9 cellular contexts compared by ENCODE assay signal in genomic region chr19:45215391-45216191, GRCh38. TPM values are rescaled to one million over a fixed set of nuclear protein-coding genes. Genes with fewer than 3 reads are reported as not detected.
DNase-seq lines count a peak whose midpoint lies in the region; ATAC-seq, FAIRE-seq and TF ChIP-seq lines count a peak whose summit lies in the region.
"Had no signal": no experiment of that assay in that cellular context is flagged by ENCODE, and none has a peak within 500 bp of the region (broad histone marks: within the 10 kb centered on the region; RNA-seq: fewer than 3 reads in every experiment).

No MANE protein-coding gene starts in this region.

- H3K4ac ChIP-seq in IMR-90 (ENCODE audit: low read depth, low read length), result no peak overlapping the region

- H3K36me3 ChIP-seq in IMR-90 (ENCODE audit: control insufficient read depth, insufficient read depth, low read length) (no peaks in the 10 kb centered on the region), RWPE2 (ENCODE audit: low read depth) (no peaks in the 10 kb centered on the region), iPS-18a (ENCODE audit: control insufficient read depth, low read depth, low read length) (no peaks in the 10 kb centered on the region), psoas muscle (ENCODE audit: insufficient read depth in 1 of 2, low read depth in 1 of 2) (no peaks in the 10 kb centered on the region)

- TF ChIP-seq POLR2A in IMR-90 (IDR thresholded peaks at IDR 0.05; ENCODE audit: low read depth, low read length), result no peak

- POLR2A ChIA-PET in IMR-90 (lab: Charles Lee; ENCODE audit: unreplicated experiment), result no interaction called here

- no peak overlapping the region for H2BK20ac ChIP-seq in IMR-90 (ENCODE audit: low read depth, low read length)

- dilution Hi-C loops in IMR-90 (cut with HindIII; ENCODE audit: low sequenced_read_pairs, unreplicated experiment), result no loop called here

- no peak for FAIRE-seq in HTR-8/SVneo (lab: Jason Lieb, UNC)

- TF ChIP-seq RAD21 in IMR-90 (IDR thresholded peaks at IDR 0.05; ENCODE audit: low read length), result no peak

- no peak overlapping the region for H4K5ac ChIP-seq in IMR-90 (ENCODE audit: low read depth, low read length)

- no peak overlapping the region for H4K91ac ChIP-seq in IMR-90 (ENCODE audit: insufficient read depth, low read depth, low read length)

- H3K27me3 ChIP-seq in IMR-90 (ENCODE audit: control insufficient read depth, insufficient read depth, low read length) (peaks cover 71% of the 10 kb centered on the region), RWPE2 (ENCODE audit: insufficient read depth, poor library complexity, severe bottlenecking) (peaks cover 5% of the 10 kb centered on the region), iPS-18a (ENCODE audit: control insufficient read depth, insufficient read depth, low read length) (peaks cover 48% of the 10 kb centered on the region), psoas muscle (ENCODE audit: insufficient read depth in 3 of 3, low read length in 2 of 3) (peaks cover 0 to 43% (median 14%) of the 10 kb centered on the region in 3 donors)

- H2AK5ac ChIP-seq in IMR-90 (ENCODE audit: low read depth, low read length), result no peak overlapping the region

- no peak overlapping the region for H2AK9ac ChIP-seq in IMR-90 (replicated peaks; ENCODE audit: low read depth, low read length, poor library complexity)

- DNase-seq in IMR-90 (no peak), RWPE2 (ENCODE audit: low spot score) (no peak), psoas muscle (no peak), HTR-8/SVneo (ENCODE audit: insufficient read length, low spot score) (no peak), hypothalamus (lab: John Stamatoyannopoulos, UW) (no peak)
- DNase-seq: nucleus accumbens had no signal

- no peak overlapping the region for H3K9ac ChIP-seq in IMR-90 (ENCODE audit: low read depth, low read length)
- no peak overlapping the region for H3K9ac ChIP-seq in iPS-18a (ENCODE audit: low read length)

- no peak overlapping the region for H2BK15ac ChIP-seq in IMR-90 (ENCODE audit: low read depth, low read length)

- TF ChIP-seq CTCF in IMR-90 (conservative IDR thresholded peaks at IDR 0.05; ENCODE audit: low read depth, low read length), result no peak
- no peak for TF ChIP-seq CTCF in RWPE2 (IDR thresholded peaks at IDR 0.05; ENCODE audit: poor library complexity, severe bottlenecking)
- TF ChIP-seq CTCF in psoas muscle (IDR thresholded peaks at IDR 0.05), result no peak

- H3K14ac ChIP-seq in IMR-90 (replicated peaks; ENCODE audit: low read depth, low read length), result no peak overlapping the region

- H2BK120ac ChIP-seq in IMR-90 (ENCODE audit: low read depth, low read length), result no peak overlapping the region

- H3K9me3 ChIP-seq in IMR-90 (ENCODE audit: control insufficient read depth, insufficient read depth, low read length) (no peaks in the 10 kb centered on the region), RWPE2 (ENCODE audit: severe bottlenecking) (no peaks in the 10 kb centered on the region), iPS-18a (ENCODE audit: control insufficient read depth, low read depth, low read length) (no peaks in the 10 kb centered on the region), psoas muscle (no peaks in the 10 kb centered on the region)

- H2AFZ ChIP-seq in IMR-90 (replicated peaks; ENCODE audit: low read length, poor library complexity), result peak overlapping the region; percentile 63

- 13% methylated on average over 11 of the region's 35 CpGs; no CpG with 5 or more reads in 1 of the 2 experiments for WGBS in IMR-90 (ENCODE audit: extremely low coverage in 2 of 2, insufficient read length in 1 of 2), 2 experiments
- WGBS in psoas muscle, 3 donors, result 14 to 17% (median 15%) methylated on average over 30 to 35 of the region's 35 CpGs

- in situ Hi-C loops in IMR-90 (cut with MboI; ENCODE audit: low sequenced_read_pairs), result no loop called here

- ATAC-seq in IMR-90 (ENCODE audit: low read depth) (no peak), RWPE2 (ENCODE audit: low read depth) (peak; percentile 77), psoas muscle (peak in 1 of 4 donors; percentile 29), GM21576 (IDR thresholded peaks at IDR 0.05; ENCODE audit: unreplicated experiment) (no peak)

- H3K4me3 ChIP-seq in IMR-90 (ENCODE audit: insufficient read depth, low read depth, low read length) (no peak overlapping the region), RWPE2 (ENCODE audit: severe bottlenecking) (no peak overlapping the region), iPS-18a (ENCODE audit: low read length) (peak overlapping the region; percentile 60), psoas muscle (peak overlapping the region; percentile 2)

- no peak overlapping the region for H3K18ac ChIP-seq in IMR-90 (ENCODE audit: low read depth, low read length)

- H3K4me2 ChIP-seq in IMR-90 (ENCODE audit: low read depth, low read length), result no peak overlapping the region

- CTCF ChIA-PET in IMR-90 (lab: Yijun Ruan, JAX), result no interaction called here

- H2BK5ac ChIP-seq in IMR-90 (ENCODE audit: low read depth, low read length, poor library complexity, severe bottlenecking), result no peak overlapping the region

- H3K23ac ChIP-seq in IMR-90 (ENCODE audit: low read depth, low read length), result no peak overlapping the region; the same call in 1 of the 2 replicates

- H3K4me1 ChIP-seq in IMR-90 (ENCODE audit: control insufficient read depth, insufficient read depth, low read length) (peaks cover 3% of the 10 kb centered on the region; the same call in 1 of the 2 replicates), RWPE2 (ENCODE audit: insufficient read depth, poor library complexity, severe bottlenecking) (peaks cover 5% of the 10 kb centered on the region), iPS-18a (ENCODE audit: control insufficient read depth, low read depth, low read length) (no peaks in the 10 kb centered on the region), psoas muscle (no peaks in the 10 kb centered on the region)

- no peak overlapping the region for H4K8ac ChIP-seq in IMR-90 (ENCODE audit: low read depth in 2 of 2, low read length in 2 of 2)

- H3K56ac ChIP-seq in IMR-90 (ENCODE audit: extremely low read depth, insufficient read depth, low read length), result no peak overlapping the region

- H3K27ac ChIP-seq in IMR-90 (ENCODE audit: insufficient read depth, low read length) (no peak overlapping the region), RWPE2 (ENCODE audit: poor library complexity, severe bottlenecking) (no peak overlapping the region), iPS-18a (ENCODE audit: low read length) (no peak overlapping the region), psoas muscle (no peak overlapping the region)

- BruUV-seq in IMR-90 (replicated peaks; lab: Mats Ljungman, UMichigan), result no TSS peak

- no peaks in the 10 kb centered on the region for H3K9me1 ChIP-seq in IMR-90 (ENCODE audit: insufficient read depth, low read length)

- no peaks in the 10 kb centered on the region for H3K79me1 ChIP-seq in IMR-90 (ENCODE audit: low read depth in 1 of 2, low read length in 2 of 2)

- no peaks in the 10 kb centered on the region; the same call in 1 of the 2 replicates for H4K20me1 ChIP-seq in IMR-90 (ENCODE audit: insufficient read depth, low read length)

- intact Hi-C loops in IMR-90 (cut with micrococcal nuclease), result no loop called here
- intact Hi-C loops in psoas muscle (cut with DNase I), result no loop called here

TF ChIP-seq in IMR-90, 13 proteins besides CTCF, POLR2A, EP300 and RAD21 (continues in another document):
- no peak for TF ChIP-seq MAFK (IDR thresholded peaks at IDR 0.05; ENCODE audit: low read depth, low read length)
- no peak for TF ChIP-seq USF2 (IDR thresholded peaks at IDR 0.05; ENCODE audit: low read depth, low read length)

RNA-seq across cellular contexts. Expression of gene EXOC3L2, which starts 29.6 kb away (rescaled TPM):
- total RNA-seq in IMR-90 (2012; rRNA removed), result not detected in 2 replicates
- 0.03 TPM in 1 of 2 replicates, not detected in the other for polyA plus RNA-seq in IMR-90 (2012; rRNA removed)
- 0.08 and 0.13 TPM in 2 replicates for polyA plus RNA-seq in IMR-90 (2012; cell fraction: cytosol; rRNA removed)
- polyA plus RNA-seq in IMR-90 (2012; cell fraction: nucleus; rRNA removed; ENCODE audit: low replicate concordance), result 0.06 and 0.11 TPM in 2 replicates
- 1 to 10 TPM in 1 of 4 donors, under 1 TPM in 3; 0.62 to 1.3 (median 0.70) TPM for total RNA-seq in psoas muscle
- polyA plus RNA-seq in psoas muscle, result under 1 TPM; 0.17 to 0.53 (median 0.28) TPM

RNA-seq across cellular contexts. Expression of gene MARK4, which starts 35.5 kb away (rescaled TPM):
- 8.1 and 11.3 TPM in 2 replicates for total RNA-seq in IMR-90 (2012; rRNA removed)
- polyA plus RNA-seq in IMR-90 (2012; rRNA removed), result 20.3 and 20.7 TPM in 2 replicates
- 19.3 and 52.1 TPM in 2 replicates for polyA plus RNA-seq in IMR-90 (2012; cell fraction: cytosol; rRNA removed)
- polyA plus RNA-seq in IMR-90 (2012; cell fraction: nucleus; rRNA removed; ENCODE audit: low replicate concordance), result 33.3 and 34.2 TPM in 2 replicates
- total RNA-seq in psoas muscle, result 10 to 100 TPM; 29.7 to 37.7 (median 34.4) TPM
- 10 to 100 TPM; 11.0 to 12.5 (median 12.4) TPM for polyA plus RNA-seq in psoas muscle

RNA-seq across cellular contexts. Expression of gene BLOC1S3, which starts 37.0 kb away (rescaled TPM):
- total RNA-seq in IMR-90 (2012; rRNA removed) (0.83 and 1.1 TPM in 2 replicates), psoas muscle (1 to 10 TPM; 4.1 to 7.8 (median 5.1) TPM)
- polyA plus RNA-seq in IMR-90 (2012; rRNA removed) (4.7 and 4.9 TPM in 2 replicates), psoas muscle (1 to 10 TPM; 3.3 to 6.6 (median 6.5) TPM)
- polyA plus RNA-seq in IMR-90 (2012; cell fraction: cytosol; rRNA removed), result 3.6 and 6.5 TPM in 2 replicates
- 4.6 and 6.9 TPM in 2 replicates for polyA plus RNA-seq in IMR-90 (2012; cell fraction: nucleus; rRNA removed; ENCODE audit: low replicate concordance)

RNA-seq across cellular contexts. Expression of gene TRAPPC6A, which starts 37.6 kb away (rescaled TPM):
- total RNA-seq in IMR-90 (2012; rRNA removed), result 3.1 and 4.1 TPM in 2 replicates
- 11.9 and 13.4 TPM in 2 replicates for polyA plus RNA-seq in IMR-90 (2012; rRNA removed)
- polyA plus RNA-seq in IMR-90 (2012; cell fraction: cytosol; rRNA removed), result 10.6 and 35.3 TPM in 2 replicates
- polyA plus RNA-seq in IMR-90 (2012; cell fraction: nucleus; rRNA removed; ENCODE audit: low replicate concordance), result 5.3 and 9.9 TPM in 2 replicates
- 10 to 100 TPM; 12.3 to 42.2 (median 20.6) TPM for total RNA-seq in psoas muscle
- polyA plus RNA-seq in psoas muscle, result 10 to 100 TPM; 10.8 to 14.5 (median 12.9) TPM

RNA-seq across cellular contexts. Expression of gene NKPD1, which starts 54.8 kb away (rescaled TPM):
- total RNA-seq in IMR-90 (2012; rRNA removed) (under 0.01 TPM in 2 replicates), psoas muscle (under 1 TPM in 3 of 4 donors, not detected in 1; 0.06 to 0.09 (median 0.08) TPM)
- polyA plus RNA-seq in IMR-90 (2012; rRNA removed) (0.09 and 0.14 TPM in 2 replicates), psoas muscle (under 1 TPM in 2 of 3 donors, not detected in 1; 0.08 to 0.18 TPM)
- 0.06 and 0.14 TPM in 2 replicates for polyA plus RNA-seq in IMR-90 (2012; cell fraction: cytosol; rRNA removed)
- polyA plus RNA-seq in IMR-90 (2012; cell fraction: nucleus; rRNA removed; ENCODE audit: low replicate concordance), result 0.15 and 0.71 TPM in 2 replicates
- total RNA-seq: aorta had no signal

Comparison
In these comparisons a context has a peak if more than half of its experiments do, and no peak if none do; other contexts are left out.
1. H3K4me3 ChIP-seq: peak in iPS-18a (single experiment) and psoas muscle (single experiment); none in IMR-90 (single experiment) and RWPE2 (single experiment).